ENCODE assay signal across 17 cellular contexts in genomic region chr3:9204253-9205005, GRCh38. TPM values are rescaled to one million over a fixed set of nuclear protein-coding genes. Genes with fewer than 3 reads are reported as not detected.
DNase-seq lines count a peak whose midpoint lies in the region; ATAC-seq, FAIRE-seq and TF ChIP-seq lines count a peak whose summit lies in the region.
"Had no signal": no experiment of that assay in that cellular context is flagged by ENCODE, and none has a peak within 500 bp of the region (broad histone marks: within the 10 kb centered on the region; RNA-seq: fewer than 3 reads in every experiment).

No MANE protein-coding gene starts in this region.

- 0 out of 5 replicates have a peak, but pooled peaks cover 0 to 1% of the 10 kb centered on the region in 2 experiments for H3K27me3 ChIP-seq in HepG2 (ENCODE audit: control insufficient read depth in 1 of 2, insufficient read depth in 2 of 2, low read length in 2 of 2)
- H3K27me3 ChIP-seq in right lobe of liver: no peaks in the 10 kb centered on the region
- H3K27me3 ChIP-seq in neural progenitor cell: no peaks in the 10 kb centered on the region
- H3K27me3 ChIP-seq: right atrium auricular region had no signal

- H3K36me3 ChIP-seq in HepG2 (replicated peaks in 1 of 2; ENCODE audit: control insufficient read depth in 1 of 2, insufficient read depth in 2 of 2, low read length in 2 of 2): no peaks in the 10 kb centered on the region
- no peaks in the 10 kb centered on the region for H3K36me3 ChIP-seq in right lobe of liver
- H3K36me3 ChIP-seq in neural progenitor cell: no peaks in the 10 kb centered on the region
- H3K36me3 ChIP-seq: right atrium auricular region had no signal

- peak; percentile 99 for ATAC-seq in HepG2
- ATAC-seq in right lobe of liver: no peak
- no peak for ATAC-seq in esophagus mucosa
- no peak for ATAC-seq in HG02970 (IDR thresholded peaks at IDR 0.05; ENCODE audit: low FRiP score, unreplicated experiment)

- DNase-seq in HepG2 (ENCODE audit: low spot score): peak; percentile 67
- no peak for DNase-seq in right lobe of liver
- peak; percentile 27 to 82 (median 62) for DNase-seq in head of caudate nucleus
- peak; percentile 91 for DNase-seq in neural progenitor cell (ENCODE audit: low spot score)
- no peak for DNase-seq in DMS153 treated with DMSO at 0.1 percent for 48 hours (lab: John Stamatoyannopoulos, UW; ENCODE audit: unreplicated experiment)
- no peak for DNase-seq in cortex of kidney (lab: John Stamatoyannopoulos, UW)
- DNase-seq: activated CD4-positive, alpha-beta T cell treated with anti-CD3 and anti-CD28 coated beads for 4 hours; activated T-cell treated with anti-CD3 and anti-CD28 coated beads, Interleukin-2, amount 50 U/mL, for 24 hours; amniotic stem cell; COR-L47; HCEC 1CT; NCI-H187; NCI-H524 had no signal

- POLR2A ChIA-PET in HepG2 (lab: Yijun Ruan, JAX): no interaction called here

- TF ChIP-seq CTCF in HepG2 (CRISPR knock-in tag; IDR thresholded peaks at IDR 0.05) (peak; percentile 11; the same call in 1 of the 2 replicates), right lobe of liver (IDR thresholded peaks at IDR 0.05) (no peak), neural progenitor cell (IDR thresholded peaks at IDR 0.05) (peak; percentile 19)

- H3K9ac ChIP-seq in HepG2 (ENCODE audit: insufficient read depth, low read depth, low read length) (no peak overlapping the region), neural progenitor cell (no peak overlapping the region)

- peak overlapping the region; percentile 52 for H3K4me2 ChIP-seq in HepG2 (ENCODE audit: low read depth, low read length)
- H3K4me2 ChIP-seq in neural progenitor cell: peak overlapping the region; percentile 48

- H3K79me2 ChIP-seq in HepG2 (ENCODE audit: insufficient read depth, low read length) (no peaks in the 10 kb centered on the region), neural progenitor cell (ENCODE audit: low read depth) (peaks cover 33% of the 10 kb centered on the region)

- intact Hi-C loops in HepG2 (cut with micrococcal nuclease; ENCODE audit: unreplicated experiment): no loop called here
- intact Hi-C loops in right lobe of liver (cut with DNase I): no loop called here
- intact Hi-C loops in head of caudate nucleus (cut with DNase I): no loop called here

- H3K36me3 Mint-ChIP-seq in neural progenitor cell: peaks cover 15% of the 10 kb centered on the region

- 53% methylated on average over 15 of the region's 17 CpGs for WGBS in HepG2 (ENCODE audit: low lambda C conversion rate)
- WGBS in right lobe of liver (ENCODE audit: insufficient coverage, low coverage, low lambda C conversion rate, missing lambda C conversion rate): 84% methylated on average over 12 of the region's 17 CpGs

- H3K9me3 ChIP-seq in HepG2 (ENCODE audit: low read length): no peaks in the 10 kb centered on the region
- H3K9me3 ChIP-seq in right lobe of liver: no peaks in the 10 kb centered on the region
- no peaks in the 10 kb centered on the region for H3K9me3 ChIP-seq in neural progenitor cell (ENCODE audit: low read depth)
- H3K9me3 ChIP-seq: right atrium auricular region had no signal

- peak overlapping the region; percentile 53 for H3K27ac ChIP-seq in HepG2 (ENCODE audit: extremely low read length, insufficient read depth, low read length)
- no peak overlapping the region for H3K27ac ChIP-seq in right lobe of liver
- H3K27ac ChIP-seq in neural progenitor cell: peak overlapping the region; percentile 89
- H3K27ac ChIP-seq: right atrium auricular region had no signal

- peaks cover 82% of the 10 kb centered on the region for H3K4me1 Mint-ChIP-seq in neural progenitor cell

- peak; percentile 91 for FAIRE-seq in HepG2 (lab: Jason Lieb, UNC)

- peaks cover 21% of the 10 kb centered on the region for H3K4me1 ChIP-seq in HepG2 (ENCODE audit: insufficient read depth, low read length)
- no peaks in the 10 kb centered on the region for H3K4me1 ChIP-seq in right lobe of liver
- peaks cover 55% of the 10 kb centered on the region for H3K4me1 ChIP-seq in neural progenitor cell
- H3K4me1 ChIP-seq: right atrium auricular region had no signal

- in situ Hi-C loops in HepG2 (cut with HindIII; ENCODE audit: extremely low pct_ligation_motif_present, low pct_unique_long_range_greater_than_20kb): no loop called here

- TF ChIP-seq EP300 in HepG2 (IDR thresholded peaks at IDR 0.05; ENCODE audit: low read depth in 2 of 2, low read length in 2 of 2): peak in 1 of 2 experiments; percentile 54; a peak in 2 of 4 replicates
- no peak; the same call in 1 of the 2 replicates for TF ChIP-seq EP300 in HepG2 (CRISPR knock-in tag; IDR thresholded peaks at IDR 0.05; ENCODE audit: borderline replicate concordance)

- peaks cover 27% of the 10 kb centered on the region for H3F3A ChIP-seq in neural progenitor cell (ENCODE audit: low read depth)

- TF ChIP-seq POLR2A in HepG2 (IDR thresholded peaks at IDR 0.05; ENCODE audit: insufficient read depth in 1 of 2, low read depth in 2 of 2, low read length in 2 of 2) (no peak), right lobe of liver (IDR thresholded peaks at IDR 0.05) (no peak)

- no peaks in the 10 kb centered on the region for H4K20me1 ChIP-seq in HepG2 (ENCODE audit: insufficient read depth, low read length)
- peaks cover 28% of the 10 kb centered on the region for H4K20me1 ChIP-seq in neural progenitor cell (ENCODE audit: low read depth)

- H3K4me3 ChIP-seq in HepG2 (replicated peaks in 1 of 3; ENCODE audit: insufficient read depth in 1 of 3, low read depth in 2 of 3, low read length in 3 of 3) (no peak overlapping the region; a peak in 1 of 6 replicates), right lobe of liver (no peak overlapping the region), neural progenitor cell (no peak overlapping the region)
- H3K4me3 ChIP-seq: right atrium auricular region had no signal

- H3K9me3 Mint-ChIP-seq in neural progenitor cell: no peaks in the 10 kb centered on the region
- H3K9me3 Mint-ChIP-seq: activated T-cell treated with anti-CD3 and anti-CD28 coated beads, Interleukin-2, amount 50 U/mL, for 24 hours; T-helper 2 cell treated with Interferon-gamma antibody and Interleukin-4, amounts not matched to agents 5 μg/mL and 100 μg/mL, for 36 hours had no signal

- CTCF ChIA-PET in HepG2 (lab: Yijun Ruan, JAX; ENCODE audit: low intra/inter-chr PET ratio, low total read pairs): no interaction called here

- BruUV-seq in HepG2 (replicated peaks; lab: Mats Ljungman, UMichigan): no TSS peak

- peaks cover 6% of the 10 kb centered on the region for H3K27me3 Mint-ChIP-seq in neural progenitor cell (ENCODE audit: insufficient read depth, low read depth)
- H3K27me3 Mint-ChIP-seq: activated T-cell treated with anti-CD3 and anti-CD28 coated beads, Interleukin-2, amount 50 U/mL, for 24 hours had no signal

- peak overlapping the region; percentile 78 for H3K4me3 Mint-ChIP-seq in neural progenitor cell
- H3K4me3 Mint-ChIP-seq: activated T-cell treated with anti-CD3 and anti-CD28 coated beads, Interleukin-2, amount 50 U/mL, for 24 hours; T-helper 2 cell treated with Interferon-gamma antibody and Interleukin-4, amounts not matched to agents 5 μg/mL and 100 μg/mL, for 36 hours had no signal

- H2AFZ ChIP-seq in HepG2 (ENCODE audit: low read length) (no peak overlapping the region), neural progenitor cell (replicated peaks) (peak overlapping the region; percentile 35)

- no peak for TF ChIP-seq RAD21 in HepG2 (CRISPR knock-in tag; IDR thresholded peaks at IDR 0.05)

- peak overlapping the region; percentile 100 for H3K27ac Mint-ChIP-seq in neural progenitor cell
- H3K27ac Mint-ChIP-seq: activated T-cell treated with anti-CD3 and anti-CD28 coated beads, Interleukin-2, amount 50 U/mL, for 24 hours; T-helper 2 cell treated with Interferon-gamma antibody and Interleukin-4, amounts not matched to agents 5 μg/mL and 100 μg/mL, for 36 hours had no signal

TF ChIP-seq in HepG2, 621 proteins besides CTCF, POLR2A, EP300 and RAD21 (continues in another document):
- no peak for TF ChIP-seq ZBTB46 (CRISPR knock-in tag; IDR thresholded peaks at IDR 0.05; ENCODE audit: borderline replicate concordance)

RNA-seq across cellular contexts. Expression of gene SRGAP3, which starts 45.0 kb away (rescaled TPM):
- 1.2 and 1.6 TPM in 2 replicates for total RNA-seq in HepG2 (2016; rRNA removed; fragmentation: Illumina TruSeq; extraction: Trizol)
- total RNA-seq in HepG2 (2016; cell fraction: cytosol; rRNA removed; fragmentation: Illumina TruSeq; extraction: Trizol; ENCODE audit: low read depth): 0.30 and 0.35 TPM in 2 replicates
- total RNA-seq in HepG2 (2016; cell fraction: insoluble cytoplasmic fraction; rRNA removed; fragmentation: Illumina TruSeq; extraction: Trizol): 0.97 and 1.3 TPM in 2 replicates
- total RNA-seq in HepG2 (2016; cell fraction: membrane; rRNA removed; fragmentation: Illumina TruSeq; extraction: Trizol): 0.48 and 0.90 TPM in 2 replicates
- 2.3 and 3.4 TPM in 2 replicates for total RNA-seq in HepG2 (2016; cell fraction: nucleus; rRNA removed; fragmentation: Illumina TruSeq; extraction: Trizol)
- polyA plus RNA-seq in HepG2 (2011; rRNA removed): 0.97 and 1.4 TPM in 2 replicates
- 0.67 and 1.4 TPM in 2 replicates for polyA plus RNA-seq in HepG2 (2011; cell fraction: cytosol; rRNA removed)
- polyA plus RNA-seq in HepG2 (2011; cell fraction: nucleus; rRNA removed): 2.5 and 4.1 TPM in 2 replicates
- polyA plus RNA-seq in HepG2 (2012): 1.3 and 2.1 TPM in 2 replicates
- polyA plus RNA-seq in HepG2 (2016; cell fraction: cytosol; fragmentation: Illumina TruSeq; extraction: Trizol; ENCODE audit: low read depth): 0.36 and 0.60 TPM in 2 replicates
- polyA plus RNA-seq in HepG2 (2016; cell fraction: insoluble cytoplasmic fraction; fragmentation: Illumina TruSeq; extraction: Trizol; ENCODE audit: low read depth): 0.54 and 1.4 TPM in 2 replicates
- polyA plus RNA-seq in HepG2 (2016; cell fraction: membrane; fragmentation: Illumina TruSeq; extraction: Trizol; ENCODE audit: low read depth): 0.17 and 0.35 TPM in 2 replicates
- polyA plus RNA-seq in HepG2 (2016; cell fraction: nucleus; fragmentation: Illumina TruSeq; extraction: Trizol; ENCODE audit: insufficient read depth, low read depth): 1.7 and 2.7 TPM in 2 replicates
- polyA minus RNA-seq in HepG2 (2011; rRNA and poly(A)+ RNA removed; ENCODE audit: low replicate concordance): 0.19 and 1.8 TPM in 2 replicates
- 0.79 and 0.89 TPM in 2 replicates for polyA minus RNA-seq in HepG2 (2011; cell fraction: cytosol; rRNA and poly(A)+ RNA removed)
- 9.7 and 10.2 TPM in 2 replicates for polyA minus RNA-seq in HepG2 (2011; cell fraction: nucleus; rRNA and poly(A)+ RNA removed)
- total RNA-seq in right lobe of liver: 1 to 10 TPM; 1.8 to 5.2 (median 3.1) TPM
- total RNA-seq in neural progenitor cell (ENCODE audit: low replicate concordance): 35.7 and 59.3 TPM in 2 replicates
- total RNA-seq in esophagus mucosa: 5.2 TPM

Comparison
In these comparisons a context has a peak if more than half of its experiments do, and no peak if none do; other contexts are left out.
1. DNase-seq: peak in HepG2 (single experiment), head of caudate nucleus (42 of 42) and neural progenitor cell (single experiment); none in right lobe of liver (0 of 3), DMS153 treated with DMSO at 0.1 percent for 48 hours (single experiment) and cortex of kidney (single experiment).
2. H3K27ac ChIP-seq: peak in HepG2 (single experiment) and neural progenitor cell (single experiment); none in right lobe of liver (0 of 3).
3. CTCF ChIP-seq: peak in HepG2 (single experiment) and neural progenitor cell (single experiment); none in right lobe of liver (0 of 4).